ENCODE assay signal across 16 cellular contexts in genomic region chr4:74537459-74537858, GRCh38.
DNase-seq lines count a peak whose midpoint lies in the region; ATAC-seq and TF ChIP-seq lines count a peak whose summit lies in the region.
"Had no signal": no experiment of that assay in that cellular context is flagged by ENCODE, and none has a peak within 500 bp of the region (broad histone marks: within the 10 kb centered on the region; RNA-seq: fewer than 3 reads in every experiment).

No MANE protein-coding gene starts in this region.

- H3K4me3 Mint-ChIP-seq in nephron progenitor cell: no peak overlapping the region
- no peak overlapping the region for H3K4me3 Mint-ChIP-seq in activated T-helper 17 cell treated with anti-CD3 and anti-CD28 coated beads, Interleukin-2, amount 50 U/mL, for 72 hours

- no peaks in the 10 kb centered on the region for H3K27me3 ChIP-seq in ACC112 (ENCODE audit: insufficient read depth, low read length)
- H3K27me3 ChIP-seq: SJSA1 had no signal

- H3K36me3 Mint-ChIP-seq in nephron progenitor cell (ENCODE audit: low read depth): no peaks in the 10 kb centered on the region
- no peaks in the 10 kb centered on the region for H3K36me3 Mint-ChIP-seq in activated T-helper 17 cell treated with anti-CD3 and anti-CD28 coated beads, Interleukin-2, amount 50 U/mL, for 72 hours (ENCODE audit: low read depth)

- no peaks in the 10 kb centered on the region for H3K79me2 ChIP-seq in ACC112 (ENCODE audit: control insufficient read depth, insufficient read depth, low read length, unreplicated experiment)

- H3K27me3 Mint-ChIP-seq in nephron progenitor cell (ENCODE audit: low read depth, poor library complexity): no peaks in the 10 kb centered on the region
- H3K27me3 Mint-ChIP-seq in activated T-helper 17 cell treated with anti-CD3 and anti-CD28 coated beads, Interleukin-2, amount 50 U/mL, for 72 hours: peaks cover 6% of the 10 kb centered on the region

- H3K9me3 Mint-ChIP-seq in nephron progenitor cell: no peaks in the 10 kb centered on the region
- no peaks in the 10 kb centered on the region for H3K9me3 Mint-ChIP-seq in activated T-helper 17 cell treated with anti-CD3 and anti-CD28 coated beads, Interleukin-2, amount 50 U/mL, for 72 hours

- no peak for TF ChIP-seq CTCF in epithelial cell of esophagus (IDR thresholded peaks at IDR 0.05; ENCODE audit: insufficient read depth, low read depth, low read length, missing control alignments)
- no peak for TF ChIP-seq CTCF in nephron progenitor cell (IDR thresholded peaks at IDR 0.05)

- no peak overlapping the region for H3K4me3 ChIP-seq in ACC112 (ENCODE audit: low read depth, low read length)
- no peak overlapping the region for H3K4me3 ChIP-seq in epithelial cell of esophagus (ENCODE audit: low read length)
- H3K4me3 ChIP-seq: PC-9, SJSA1 had no signal

- in situ Hi-C loops in KBM-7 (cut with MboI; ENCODE audit: low pct_unique_long_range_greater_than_20kb, low sequenced_read_pairs): no loop called here

- H3K27ac Mint-ChIP-seq in nephron progenitor cell: peak overlapping the region; percentile 2
- H3K27ac Mint-ChIP-seq in activated T-helper 17 cell treated with anti-CD3 and anti-CD28 coated beads, Interleukin-2, amount 50 U/mL, for 72 hours: no peak overlapping the region

- H2AFZ ChIP-seq in ACC112 (ENCODE audit: low read length, unreplicated experiment): peak overlapping the region; percentile 28
- H2AFZ ChIP-seq: PC-9 had no signal

- no peak for ATAC-seq in activated T-helper 17 cell treated with anti-CD3 and anti-CD28 coated beads, Interleukin-2, amount 50 U/mL, for 72 hours (replicated peaks)

- peaks cover 50% of the 10 kb centered on the region for H3K4me1 ChIP-seq in ACC112 (ENCODE audit: control insufficient read depth, insufficient read depth, low read length, unreplicated experiment)
- H3K4me1 ChIP-seq: SJSA1 had no signal

- no peaks in the 10 kb centered on the region for H3K36me3 ChIP-seq in ACC112 (ENCODE audit: insufficient read depth, low read length)
- H3K36me3 ChIP-seq: SJSA1 had no signal

- H3K4me1 Mint-ChIP-seq in nephron progenitor cell: no peaks in the 10 kb centered on the region
- H3K4me1 Mint-ChIP-seq in activated T-helper 17 cell treated with anti-CD3 and anti-CD28 coated beads, Interleukin-2, amount 50 U/mL, for 72 hours: no peaks in the 10 kb centered on the region

- DNase-seq in LHCN-M2 (ENCODE audit: low read depth) (peak; percentile 15), epithelial cell of esophagus (ENCODE audit: low read depth) (peak; percentile 57), nephron progenitor cell (no peak), NAMALWA (ENCODE audit: low spot score) (no peak), KBM-7 (no peak)
- DNase-seq in activated CD4-positive, alpha-beta T cell treated with anti-CD3 and anti-CD28 coated beads, Interleukin-2, amount 50 U/mL, for 1 hour: no peak
- DNase-seq: C1 segment of cervical spinal cord, GF-D8, NCI-H1092, NCI-H1694, NCI-H510A treated with DMSO at 0.1 percent for 48 hours, NCI-H82, PC-9 had no signal

- peak overlapping the region; percentile 8 for H3K27ac ChIP-seq in ACC112 (ENCODE audit: low read depth, low read length)
- H3K27ac ChIP-seq: PC-9, SJSA1 had no signal

Comparison
In these comparisons a context has a peak if more than half of its experiments do, and no peak if none do; other contexts are left out.
1. DNase-seq: peak in LHCN-M2 (single experiment) and epithelial cell of esophagus (single experiment); none in nephron progenitor cell (single experiment), NAMALWA (single experiment), activated CD4-positive, alpha-beta T cell treated with anti-CD3 and anti-CD28 coated beads, Interleukin-2, amount 50 U/mL, for 1 hour (single experiment) and KBM-7 (single experiment).